In the genomic region with DNA sequence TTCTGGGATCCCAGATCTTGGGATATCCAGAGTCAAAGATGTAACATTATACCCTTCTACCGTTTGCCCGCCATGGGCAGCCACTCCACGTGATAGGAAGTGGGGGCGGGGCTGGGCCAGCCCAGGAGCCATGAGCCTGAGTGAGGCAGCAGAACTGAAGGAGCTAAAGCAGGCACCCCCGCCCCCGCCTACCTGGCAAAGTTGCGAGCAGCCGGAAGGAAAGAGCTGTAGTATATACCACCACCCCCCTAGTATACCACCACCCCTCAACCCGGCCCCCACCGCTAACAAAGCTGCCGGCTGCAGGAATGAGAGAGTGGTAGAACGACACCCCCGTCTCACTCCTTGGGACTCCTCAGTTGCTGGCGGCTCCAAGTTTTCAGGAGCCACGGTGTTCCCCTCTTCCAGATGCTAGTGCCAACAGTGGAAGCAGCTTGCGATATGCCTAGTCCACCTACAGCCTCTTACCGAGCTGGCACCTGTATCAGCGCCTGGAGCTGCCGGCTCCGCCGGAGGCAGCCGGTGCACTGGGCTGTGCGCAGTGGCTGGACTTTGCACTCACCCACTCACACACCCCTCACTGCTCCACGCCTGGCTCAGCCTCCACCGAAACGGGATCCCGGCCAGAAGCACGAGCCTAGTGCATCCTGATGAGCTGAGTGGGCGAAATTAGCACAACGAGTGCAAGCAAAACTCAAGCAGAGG, we compare ENCODE assay signal across 1 cellular context.
TF ChIP-seq lines count a peak whose summit lies in the region.

No MANE protein-coding gene starts in this region.

TF ChIP-seq in HepG2, 621 proteins besides CTCF, POLR2A, EP300 and RAD21 (continued from another document):
- TF ChIP-seq, protein P1, sequence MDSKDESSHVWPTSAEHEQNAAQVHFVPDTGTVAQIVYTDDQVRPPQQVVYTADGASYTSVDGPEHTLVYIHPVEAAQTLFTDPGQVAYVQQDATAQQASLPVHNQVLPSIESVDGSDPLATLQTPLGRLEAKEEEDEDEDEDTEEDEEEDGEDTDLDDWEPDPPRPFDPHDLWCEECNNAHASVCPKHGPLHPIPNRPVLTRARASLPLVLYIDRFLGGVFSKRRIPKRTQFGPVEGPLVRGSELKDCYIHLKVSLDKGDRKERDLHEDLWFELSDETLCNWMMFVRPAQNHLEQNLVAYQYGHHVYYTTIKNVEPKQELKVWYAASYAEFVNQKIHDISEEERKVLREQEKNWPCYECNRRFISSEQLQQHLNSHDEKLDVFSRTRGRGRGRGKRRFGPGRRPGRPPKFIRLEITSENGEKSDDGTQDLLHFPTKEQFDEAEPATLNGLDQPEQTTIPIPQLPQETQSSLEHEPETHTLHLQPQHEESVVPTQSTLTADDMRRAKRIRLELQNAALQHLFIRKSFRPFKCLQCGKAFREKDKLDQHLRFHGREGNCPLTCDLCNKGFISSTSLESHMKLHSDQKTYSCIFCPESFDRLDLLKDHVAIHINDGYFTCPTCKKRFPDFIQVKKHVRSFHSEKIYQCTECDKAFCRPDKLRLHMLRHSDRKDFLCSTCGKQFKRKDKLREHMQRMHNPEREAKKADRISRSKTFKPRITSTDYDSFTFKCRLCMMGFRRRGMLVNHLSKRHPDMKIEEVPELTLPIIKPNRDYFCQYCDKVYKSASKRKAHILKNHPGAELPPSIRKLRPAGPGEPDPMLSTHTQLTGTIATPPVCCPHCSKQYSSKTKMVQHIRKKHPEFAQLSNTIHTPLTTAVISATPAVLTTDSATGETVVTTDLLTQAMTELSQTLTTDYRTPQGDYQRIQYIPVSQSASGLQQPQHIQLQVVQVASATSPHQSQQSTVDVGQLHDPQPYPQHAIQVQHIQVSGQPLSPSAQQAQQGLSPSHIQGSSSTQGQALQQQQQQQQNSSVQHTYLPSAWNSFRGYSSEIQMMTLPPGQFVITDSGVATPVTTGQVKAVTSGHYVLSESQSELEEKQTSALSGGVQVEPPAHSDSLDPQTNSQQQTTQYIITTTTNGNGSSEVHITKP (CRISPR knock-in tag; IDR thresholded peaks at IDR 0.05; ENCODE audit: low read depth), result no peak
- no peak for TF ChIP-seq PHF20 (CRISPR knock-in tag; IDR thresholded peaks at IDR 0.05)
- no peak for TF ChIP-seq RBFOX2 (IDR thresholded peaks at IDR 0.05; ENCODE audit: low read depth, low read length)
- TF ChIP-seq TMF1 (CRISPR knock-in tag; IDR thresholded peaks at IDR 0.05; ENCODE audit: low read depth), result no peak
- TF ChIP-seq RXRB (CRISPR knock-in tag; IDR thresholded peaks at IDR 0.05; ENCODE audit: borderline replicate concordance), result no peak
- TF ChIP-seq XBP1 (CRISPR knock-in tag; IDR thresholded peaks at IDR 0.05), result no peak
- no peak for TF ChIP-seq ATAD3A (CRISPR knock-in tag; IDR thresholded peaks at IDR 0.05)
- no peak for TF ChIP-seq HNF1B (CRISPR knock-in tag; IDR thresholded peaks at IDR 0.05)
- TF ChIP-seq ZUFSP (CRISPR knock-in tag; IDR thresholded peaks at IDR 0.05; ENCODE audit: borderline replicate concordance), result no peak
TF ChIP-seq in HepG2: peak in this region for 0.
